25 cellular contexts compared by ENCODE assay signal in the genomic region with DNA sequence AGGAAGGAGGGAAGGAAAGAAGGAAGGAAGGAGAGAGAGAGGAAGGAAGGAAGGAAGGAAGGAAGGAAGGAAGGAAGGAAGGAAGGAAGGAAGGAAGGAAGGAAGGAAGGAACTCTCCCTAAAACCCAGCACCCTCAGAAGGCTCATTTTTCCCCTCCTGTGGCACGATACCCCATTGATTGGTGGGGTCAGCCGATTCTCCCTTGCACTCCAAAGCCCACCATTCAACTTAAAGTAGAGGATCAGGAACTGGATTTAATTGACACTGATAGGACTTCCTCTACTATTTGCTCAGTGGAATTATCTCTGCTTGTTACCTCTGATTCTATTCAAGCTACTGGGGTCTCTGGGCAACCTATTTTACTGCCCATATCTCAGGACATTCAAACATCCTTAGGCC.
"Had no signal": no experiment of that assay in that cellular context is flagged by ENCODE, and none has a peak within 500 bp of the region (broad histone marks: within the 10 kb centered on the region; RNA-seq: fewer than 3 reads in every experiment).

No MANE protein-coding gene starts in this region.

- H3K27ac Mint-ChIP-seq: dendritic cell treated with granulocyte-macrophage colony-stimulating factor and Interleukin-4, amounts not matched to agents 40 ng/mL and 50 ng/mL, for 4 days; effector memory CD8-positive, alpha-beta T cell; endodermal cell had no signal

- H3K4me1 ChIP-seq: colonic mucosa, esophagus muscularis mucosa, esophagus squamous epithelium, foreskin keratinocyte, gastrocnemius medialis, gastroesophageal sphincter, heart left ventricle, heart right ventricle had no signal

- H3K9me3 ChIP-seq: colonic mucosa, gastrocnemius medialis had no signal

- H3K36me3 ChIP-seq: colonic mucosa, esophagus muscularis mucosa, esophagus squamous epithelium, gastrocnemius medialis, gastroesophageal sphincter, heart left ventricle, heart right ventricle had no signal

- H3K27ac ChIP-seq: colonic mucosa, coronary artery, dorsolateral prefrontal cortex, epithelial cell of prostate, esophagus muscularis mucosa, esophagus squamous epithelium, foreskin keratinocyte, gastrocnemius medialis, gastroesophageal sphincter, heart left ventricle, heart right ventricle, hepatocyte had no signal

- DNase-seq: colonic mucosa; cortex of kidney; dermis blood vessel endothelial cell; dorsolateral prefrontal cortex; effector CD4-positive, alpha-beta T cell; effector CD8-positive, alpha-beta T cell; effector memory CD4-positive, alpha-beta T cell; effector memory CD8-positive, alpha-beta T cell; endodermal cell; erythroblast; esophagus squamous epithelium; foreskin fibroblast; foreskin keratinocyte; foreskin melanocyte; gastrocnemius medialis; head of caudate nucleus; heart left ventricle; heart right ventricle had no signal

- ATAC-seq: effector memory CD8-positive, alpha-beta T cell; esophagus mucosa; foreskin keratinocyte; gastrocnemius medialis; gastroesophageal sphincter; heart left ventricle; heart right ventricle had no signal

- H3K4me3 ChIP-seq: colonic mucosa, coronary artery, dorsolateral prefrontal cortex, esophagus muscularis mucosa, esophagus squamous epithelium, gastrocnemius medialis, gastroesophageal sphincter, heart left ventricle, heart right ventricle, hepatocyte had no signal

- H3K4me3 Mint-ChIP-seq: dendritic cell treated with granulocyte-macrophage colony-stimulating factor and Interleukin-4, amounts not matched to agents 40 ng/mL and 50 ng/mL, for 4 days; effector memory CD8-positive, alpha-beta T cell; endodermal cell had no signal

- H3K27me3 ChIP-seq: colonic mucosa, esophagus muscularis mucosa, esophagus squamous epithelium, foreskin keratinocyte, gastroesophageal sphincter, hepatocyte had no signal
